In the genomic region with DNA sequence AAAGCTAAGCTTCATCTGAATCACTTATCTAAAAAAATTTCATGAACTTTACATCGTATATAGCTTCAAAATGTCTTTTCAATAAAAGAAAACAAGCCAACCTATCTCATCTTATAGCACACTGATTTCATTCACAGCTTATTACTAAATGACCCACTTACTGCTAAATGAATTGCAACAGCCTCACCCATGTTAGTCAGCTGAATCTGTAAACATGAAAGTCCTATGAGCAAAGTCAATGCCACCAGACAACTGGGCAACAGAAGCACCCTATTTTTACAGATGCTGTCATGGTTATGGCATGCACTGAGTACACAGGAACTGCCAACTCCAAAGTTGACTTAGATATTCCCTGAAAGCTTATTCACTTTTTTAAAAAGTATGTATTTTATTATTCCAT, we compare ENCODE assay signal across 2 cellular contexts.
TF ChIP-seq lines count a peak whose summit lies in the region.

No MANE protein-coding gene starts in this region.

TF ChIP-seq in HepG2, 621 proteins besides CTCF, POLR2A, EP300 and RAD21 (continued from another document and continues in another):
- TF ChIP-seq CREB1 (IDR thresholded peaks at IDR 0.05), result no peak
- TF ChIP-seq CREB1 (CRISPR knock-in tag; IDR thresholded peaks at IDR 0.05), result peak; percentile 83
- TF ChIP-seq, protein P1, sequence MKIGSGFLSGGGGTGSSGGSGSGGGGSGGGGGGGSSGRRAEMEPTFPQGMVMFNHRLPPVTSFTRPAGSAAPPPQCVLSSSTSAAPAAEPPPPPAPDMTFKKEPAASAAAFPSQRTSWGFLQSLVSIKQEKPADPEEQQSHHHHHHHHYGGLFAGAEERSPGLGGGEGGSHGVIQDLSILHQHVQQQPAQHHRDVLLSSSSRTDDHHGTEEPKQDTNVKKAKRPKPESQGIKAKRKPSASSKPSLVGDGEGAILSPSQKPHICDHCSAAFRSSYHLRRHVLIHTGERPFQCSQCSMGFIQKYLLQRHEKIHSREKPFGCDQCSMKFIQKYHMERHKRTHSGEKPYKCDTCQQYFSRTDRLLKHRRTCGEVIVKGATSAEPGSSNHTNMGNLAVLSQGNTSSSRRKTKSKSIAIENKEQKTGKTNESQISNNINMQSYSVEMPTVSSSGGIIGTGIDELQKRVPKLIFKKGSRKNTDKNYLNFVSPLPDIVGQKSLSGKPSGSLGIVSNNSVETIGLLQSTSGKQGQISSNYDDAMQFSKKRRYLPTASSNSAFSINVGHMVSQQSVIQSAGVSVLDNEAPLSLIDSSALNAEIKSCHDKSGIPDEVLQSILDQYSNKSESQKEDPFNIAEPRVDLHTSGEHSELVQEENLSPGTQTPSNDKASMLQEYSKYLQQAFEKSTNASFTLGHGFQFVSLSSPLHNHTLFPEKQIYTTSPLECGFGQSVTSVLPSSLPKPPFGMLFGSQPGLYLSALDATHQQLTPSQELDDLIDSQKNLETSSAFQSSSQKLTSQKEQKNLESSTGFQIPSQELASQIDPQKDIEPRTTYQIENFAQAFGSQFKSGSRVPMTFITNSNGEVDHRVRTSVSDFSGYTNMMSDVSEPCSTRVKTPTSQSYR (CRISPR knock-in tag; IDR thresholded peaks at IDR 0.05; ENCODE audit: borderline replicate concordance), result peak; percentile 39; the same call in 1 of the 2 replicates
- TF ChIP-seq KDM3A (CRISPR knock-in tag; IDR thresholded peaks at IDR 0.05; ENCODE audit: low read depth), result peak; percentile 43; the same call in 1 of the 2 replicates
- TF ChIP-seq ARNT2 (CRISPR knock-in tag; IDR thresholded peaks at IDR 0.05; ENCODE audit: low read depth), result peak; percentile 44; the same call in 1 of the 2 replicates
- TF ChIP-seq, protein P2, sequence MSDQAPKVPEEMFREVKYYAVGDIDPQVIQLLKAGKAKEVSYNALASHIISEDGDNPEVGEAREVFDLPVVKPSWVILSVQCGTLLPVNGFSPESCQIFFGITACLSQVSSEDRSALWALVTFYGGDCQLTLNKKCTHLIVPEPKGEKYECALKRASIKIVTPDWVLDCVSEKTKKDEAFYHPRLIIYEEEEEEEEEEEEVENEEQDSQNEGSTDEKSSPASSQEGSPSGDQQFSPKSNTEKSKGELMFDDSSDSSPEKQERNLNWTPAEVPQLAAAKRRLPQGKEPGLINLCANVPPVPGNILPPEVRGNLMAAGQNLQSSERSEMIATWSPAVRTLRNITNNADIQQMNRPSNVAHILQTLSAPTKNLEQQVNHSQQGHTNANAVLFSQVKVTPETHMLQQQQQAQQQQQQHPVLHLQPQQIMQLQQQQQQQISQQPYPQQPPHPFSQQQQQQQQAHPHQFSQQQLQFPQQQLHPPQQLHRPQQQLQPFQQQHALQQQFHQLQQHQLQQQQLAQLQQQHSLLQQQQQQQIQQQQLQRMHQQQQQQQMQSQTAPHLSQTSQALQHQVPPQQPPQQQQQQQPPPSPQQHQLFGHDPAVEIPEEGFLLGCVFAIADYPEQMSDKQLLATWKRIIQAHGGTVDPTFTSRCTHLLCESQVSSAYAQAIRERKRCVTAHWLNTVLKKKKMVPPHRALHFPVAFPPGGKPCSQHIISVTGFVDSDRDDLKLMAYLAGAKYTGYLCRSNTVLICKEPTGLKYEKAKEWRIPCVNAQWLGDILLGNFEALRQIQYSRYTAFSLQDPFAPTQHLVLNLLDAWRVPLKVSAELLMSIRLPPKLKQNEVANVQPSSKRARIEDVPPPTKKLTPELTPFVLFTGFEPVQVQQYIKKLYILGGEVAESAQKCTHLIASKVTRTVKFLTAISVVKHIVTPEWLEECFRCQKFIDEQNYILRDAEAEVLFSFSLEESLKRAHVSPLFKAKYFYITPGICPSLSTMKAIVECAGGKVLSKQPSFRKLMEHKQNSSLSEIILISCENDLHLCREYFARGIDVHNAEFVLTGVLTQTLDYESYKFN (CRISPR knock-in tag; conservative IDR thresholded peaks at IDR 0.05), result peak; percentile 88

TF ChIP-seq in HEK293T, 16 proteins besides CTCF, POLR2A, EP300 and RAD21 (continued from another document):
- TF ChIP-seq, protein P3, sequence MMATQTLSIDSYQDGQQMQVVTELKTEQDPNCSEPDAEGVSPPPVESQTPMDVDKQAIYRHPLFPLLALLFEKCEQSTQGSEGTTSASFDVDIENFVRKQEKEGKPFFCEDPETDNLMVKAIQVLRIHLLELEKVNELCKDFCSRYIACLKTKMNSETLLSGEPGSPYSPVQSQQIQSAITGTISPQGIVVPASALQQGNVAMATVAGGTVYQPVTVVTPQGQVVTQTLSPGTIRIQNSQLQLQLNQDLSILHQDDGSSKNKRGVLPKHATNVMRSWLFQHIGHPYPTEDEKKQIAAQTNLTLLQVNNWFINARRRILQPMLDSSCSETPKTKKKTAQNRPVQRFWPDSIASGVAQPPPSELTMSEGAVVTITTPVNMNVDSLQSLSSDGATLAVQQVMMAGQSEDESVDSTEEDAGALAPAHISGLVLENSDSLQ (IDR thresholded peaks at IDR 0.05), result no peak
- TF ChIP-seq TARDBP (IDR thresholded peaks at IDR 0.05), result no peak
